In the genomic region with DNA sequence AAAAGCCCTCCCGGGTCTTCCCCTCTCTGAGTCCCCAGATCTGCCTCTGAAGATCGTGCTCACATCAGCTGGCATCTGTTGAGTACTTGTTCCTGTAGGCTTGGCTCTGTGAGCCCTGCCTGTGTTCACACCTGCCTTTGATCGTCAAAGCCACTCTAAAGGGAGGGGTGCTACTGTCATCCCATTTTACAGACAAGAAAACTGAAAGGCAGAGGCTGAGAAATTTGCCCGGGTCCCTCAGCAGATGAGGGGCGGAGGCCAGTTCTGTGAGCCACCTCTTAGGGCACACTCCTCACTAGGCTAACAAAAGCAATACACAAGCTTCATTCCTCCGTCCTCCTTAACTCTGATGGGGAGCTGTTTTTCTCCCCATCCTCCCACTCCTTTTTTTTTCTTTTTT, we compare ENCODE assay signal across 2 cellular contexts.
TF ChIP-seq lines count a peak whose summit lies in the region.

No MANE protein-coding gene starts in this region.

TF ChIP-seq in GM23338, 12 proteins besides CTCF, POLR2A, EP300 and RAD21:
- no peak for TF ChIP-seq JUNB (IDR thresholded peaks at IDR 0.05; ENCODE audit: unreplicated experiment)
- no peak for TF ChIP-seq POLR2AphosphoS5 (IDR thresholded peaks at IDR 0.05; ENCODE audit: low read depth)

TF ChIP-seq in H1, 55 proteins besides CTCF, POLR2A, EP300 and RAD21:
- no peak for TF ChIP-seq PHF8 (conservative IDR thresholded peaks at IDR 0.05; ENCODE audit: low read depth, low read length)
- TF ChIP-seq KDM1A (IDR thresholded peaks at IDR 0.05; ENCODE audit: borderline replicate concordance, low read length), result peak; percentile 68; the same call in 1 of the 2 replicates
- no peak for TF ChIP-seq SP1 (IDR thresholded peaks at IDR 0.05; ENCODE audit: low read depth, low read length)
- no peak for TF ChIP-seq SUZ12 (IDR thresholded peaks at IDR 0.05; ENCODE audit: low read length)
- no peak for TF ChIP-seq USF2 (IDR thresholded peaks at IDR 0.05; ENCODE audit: low read length)
